Comparison of ENCODE assay signal across 9 cellular contexts in genomic region chr2:136765736-136766323, GRCh38. TPM values are rescaled to one million over a fixed set of nuclear protein-coding genes. Genes with fewer than 3 reads are reported as not detected.
A peak's percentile ranks its signal among the peaks of the same experiment; 100 is the strongest.
DNase-seq lines count a peak whose midpoint lies in the region; ATAC-seq and TF ChIP-seq lines count a peak whose summit lies in the region.
"Had no signal": no experiment of that assay in that cellular context is flagged by ENCODE, and none has a peak within 500 bp of the region (broad histone marks: within the 10 kb centered on the region; RNA-seq: fewer than 3 reads in every experiment).

No MANE protein-coding gene starts in this region.

- no TSS peak for BruUV-seq in MCF 10A (replicated peaks; lab: Mats Ljungman, UMichigan)

- no peak overlapping the region for H2BK5ac ChIP-seq in mesenchymal stem cell (ENCODE audit: low read depth, low read length, poor library complexity, severe bottlenecking)

- H3K36me3 ChIP-seq in mesenchymal stem cell (ENCODE audit: control insufficient read depth in 1 of 2, insufficient read depth in 2 of 2, low read depth in 1 of 2, low read length in 2 of 2) (no peaks in the 10 kb centered on the region), urinary bladder (ENCODE audit: insufficient read depth) (no peaks in the 10 kb centered on the region)

- no peak overlapping the region for H2BK15ac ChIP-seq in mesenchymal stem cell (ENCODE audit: low read depth, poor library complexity, severe bottlenecking)

- POLR2A ChIA-PET in MCF 10A (lab: Yijun Ruan, JAX): interaction anchor here (1.0 kb wide), 1 partner anchor 18 kb away, joined by 3 read pairs; no protein-coding TSS in a partner anchor

- no peak overlapping the region for H3K9ac ChIP-seq in mesenchymal stem cell (ENCODE audit: low read length)

- no peak overlapping the region for H2BK12ac ChIP-seq in mesenchymal stem cell (ENCODE audit: low read length in 2 of 2)

- H3K79me1 ChIP-seq in mesenchymal stem cell (replicated peaks; ENCODE audit: low read length, poor library complexity, severe bottlenecking): no peaks in the 10 kb centered on the region

- peaks cover 74% of the 10 kb centered on the region for H3K27me3 Mint-ChIP-seq in MCF 10A (ENCODE audit: insufficient read depth, unreplicated experiment)
- peaks cover 63% of the 10 kb centered on the region for H3K27me3 Mint-ChIP-seq in T-helper 17 cell

- no peak overlapping the region for H4K91ac ChIP-seq in mesenchymal stem cell (ENCODE audit: low read length)

- intact Hi-C loops in MCF 10A (cut with micrococcal nuclease): loop anchor here (5.0 kb wide), 1 partner anchor 436 kb away; no protein-coding TSS in a partner anchor

- H3K27me3 ChIP-seq in mesenchymal stem cell (ENCODE audit: control insufficient read depth in 1 of 2, insufficient read depth in 1 of 2, low read length in 2 of 2): peaks cover 41 to 53% of the 10 kb centered on the region in 2 experiments

- H3K9me3 ChIP-seq in mesenchymal stem cell (ENCODE audit: control insufficient read depth, low read length) (no peaks in the 10 kb centered on the region), T-helper 17 cell (ENCODE audit: control insufficient read depth, low read length, poor library complexity, severe bottlenecking) (no peaks in the 10 kb centered on the region)

- H2BK120ac ChIP-seq in mesenchymal stem cell (ENCODE audit: low read depth, low read length): no peak overlapping the region

- no peak overlapping the region for H2AFZ ChIP-seq in mesenchymal stem cell (ENCODE audit: low read depth, low read length)

- H3K27ac ChIP-seq in mesenchymal stem cell (ENCODE audit: low read length, poor library complexity, severe bottlenecking) (no peak overlapping the region), urinary bladder (ENCODE audit: low read depth) (no peak overlapping the region)

- H3K9me3 Mint-ChIP-seq in MCF 10A (ENCODE audit: unreplicated experiment): peaks cover 7% of the 10 kb centered on the region

- no peak overlapping the region for H3K4ac ChIP-seq in mesenchymal stem cell (ENCODE audit: low read depth in 1 of 2, low read length in 2 of 2)

- CTCF ChIA-PET in MCF 10A (lab: Yijun Ruan, JAX): interaction anchor here (0.6 kb wide), 1 partner anchor 28 kb away, joined by 3 read pairs; no protein-coding TSS in a partner anchor

- peak overlapping the region; percentile 50 to 58 for H3K4me3 ChIP-seq in mesenchymal stem cell (ENCODE audit: insufficient read depth in 1 of 2, low read depth in 1 of 2, low read length in 2 of 2)
- H3K4me3 ChIP-seq in urinary bladder (ENCODE audit: low read depth, low read length): peak overlapping the region; percentile 26

- no peak for TF ChIP-seq CTCF in MCF 10A (IDR thresholded peaks at IDR 0.05; ENCODE audit: unreplicated experiment)

- no peak overlapping the region for H3K18ac ChIP-seq in mesenchymal stem cell (ENCODE audit: low read depth in 1 of 2, low read length in 2 of 2)

- no peaks in the 10 kb centered on the region for H3K36me3 Mint-ChIP-seq in MCF 10A (ENCODE audit: insufficient read depth, unreplicated experiment)
- H3K36me3 Mint-ChIP-seq in T-helper 17 cell (ENCODE audit: low read depth): no peaks in the 10 kb centered on the region

- DNase-seq in T47D (ENCODE audit: low read depth in 1 of 2, low spot score in 1 of 2) (peak; percentile 22 to 30), MCF 10A (ENCODE audit: unreplicated experiment) (no peak), ecto neural progenitor cell (ENCODE audit: low spot score) (peak; percentile 60), mesenchymal stem cell (no peak), T-helper 17 cell (no peak), NCI-H146 treated with DMSO at 0.1 percent for 48 hours (lab: John Stamatoyannopoulos, UW; ENCODE audit: unreplicated experiment) (no peak)
- DNase-seq: activated CD4-positive, alpha-beta T cell treated with anti-CD3 and anti-CD28 coated beads, Interleukin-2, amount 50 U/mL, for 1 hour had no signal

- no peak for ATAC-seq in T-helper 17 cell
- ATAC-seq in HG03520 (IDR thresholded peaks at IDR 0.05; ENCODE audit: unreplicated experiment): no peak

- H3K23ac ChIP-seq in mesenchymal stem cell (ENCODE audit: low read length in 2 of 2): no peak overlapping the region

- in situ Hi-C loops in T47D (cut with HindIII; ENCODE audit: low pct_unique_long_range_greater_than_20kb, low sequenced_read_pairs): no loop called here

- H3K27ac Mint-ChIP-seq in MCF 10A (ENCODE audit: low read depth, unreplicated experiment) (no peak overlapping the region), T-helper 17 cell (no peak overlapping the region)

- no peak overlapping the region for H3K14ac ChIP-seq in mesenchymal stem cell (ENCODE audit: low read length in 2 of 2)

- peaks cover 22% of the 10 kb centered on the region for H3K4me1 ChIP-seq in mesenchymal stem cell (ENCODE audit: control insufficient read depth, insufficient read depth, low read depth, low read length)
- H3K4me1 ChIP-seq in urinary bladder (ENCODE audit: insufficient read depth): no peaks in the 10 kb centered on the region

- 2% methylated on average over 40 of the region's 48 CpGs for WGBS in mesenchymal stem cell
- WGBS in urinary bladder: 1% methylated on average over 48 of the region's 48 CpGs

- peak overlapping the region; percentile 92 for H3K4me2 ChIP-seq in mesenchymal stem cell (ENCODE audit: low read length, poor library complexity, severe bottlenecking)

- H4K8ac ChIP-seq in mesenchymal stem cell (ENCODE audit: low read length): no peak overlapping the region

- H3K4me3 Mint-ChIP-seq in MCF 10A (ENCODE audit: unreplicated experiment) (no peak overlapping the region), T-helper 17 cell (no peak overlapping the region)

- H2AK5ac ChIP-seq in mesenchymal stem cell (ENCODE audit: low read length, severe bottlenecking): no peak overlapping the region

- H3K4me1 Mint-ChIP-seq in MCF 10A (ENCODE audit: insufficient read depth, unreplicated experiment) (no peaks in the 10 kb centered on the region), T-helper 17 cell (peaks cover 2% of the 10 kb centered on the region)

RNA-seq across cellular contexts. Expression of gene THSD7B, which starts 0.5 kb away (rescaled TPM):
- not detected in 2 replicates for total RNA-seq in MCF 10A (2022)
- not detected for polyA plus RNA-seq in mesenchymal stem cell (2013, experiment 1 of 2)
- polyA plus RNA-seq in mesenchymal stem cell (2013, experiment 2 of 2): not detected
- total RNA-seq in urinary bladder: 4.0 TPM
- polyA plus RNA-seq in urinary bladder: 0.11 TPM
- not detected for total RNA-seq in T-helper 17 cell

Comparison
In these comparisons a context has a peak if more than half of its experiments do, and no peak if none do; other contexts are left out.
1. DNase-seq: peak in T47D (2 of 2) and ecto neural progenitor cell (single experiment); none in MCF 10A (single experiment), mesenchymal stem cell (single experiment), T-helper 17 cell (0 of 3) and NCI-H146 treated with DMSO at 0.1 percent for 48 hours (single experiment).